In the genomic region with DNA sequence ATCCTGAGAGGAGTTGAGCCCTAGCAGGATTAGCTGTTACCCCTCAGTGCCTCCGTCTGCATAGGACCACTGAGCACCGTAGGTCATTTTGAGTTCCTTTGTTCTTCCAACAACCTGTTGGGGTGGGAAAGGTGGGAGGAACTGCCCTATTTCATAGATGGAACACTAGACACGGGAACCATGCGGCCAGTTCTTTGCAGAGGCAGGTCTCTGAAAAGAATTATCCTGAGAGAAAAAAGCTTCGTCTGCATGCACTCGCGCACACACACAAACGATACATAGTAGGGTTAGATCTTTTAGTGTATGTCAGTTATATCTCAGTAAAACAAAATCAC, we compare ENCODE assay signal across 9 cellular contexts.
"Had no signal": no experiment of that assay in that cellular context is flagged by ENCODE, and none has a peak within 500 bp of the region (broad histone marks: within the 10 kb centered on the region; RNA-seq: fewer than 3 reads in every experiment).

No MANE protein-coding gene starts in this region.

- H3K27ac Mint-ChIP-seq: activated CD4-positive, alpha-beta memory T cell treated with anti-CD3 and anti-CD28 coated beads for 36 hours; activated naive CD4-positive, alpha-beta T cell treated with anti-CD3 and anti-CD28 coated beads, Interleukin-2, amount 50 U/mL, for 24 hours had no signal

- H3K4me1 ChIP-seq: gastrocnemius medialis, heart right ventricle had no signal

- H3K27me3 Mint-ChIP-seq: activated CD4-positive, alpha-beta memory T cell treated with anti-CD3 and anti-CD28 coated beads for 36 hours; activated naive CD4-positive, alpha-beta T cell treated with anti-CD3 and anti-CD28 coated beads, Interleukin-2, amount 50 U/mL, for 24 hours had no signal

- DNase-seq: activated CD4-positive, alpha-beta memory T cell treated with anti-CD3 and anti-CD28 coated beads for 36 hours; brain microvascular endothelial cell; gastrocnemius medialis; heart right ventricle; right cardiac atrium; SHP77; small intestine; trophoblast cell had no signal

- H3K27ac ChIP-seq: brain microvascular endothelial cell, gastrocnemius medialis, heart right ventricle had no signal

- H3K4me3 Mint-ChIP-seq: activated CD4-positive, alpha-beta memory T cell treated with anti-CD3 and anti-CD28 coated beads for 36 hours; activated naive CD4-positive, alpha-beta T cell treated with anti-CD3 and anti-CD28 coated beads, Interleukin-2, amount 50 U/mL, for 24 hours had no signal

- H3K4me3 ChIP-seq: gastrocnemius medialis, heart right ventricle had no signal

- H3K9me3 ChIP-seq: gastrocnemius medialis had no signal

- H3K27me3 ChIP-seq: brain microvascular endothelial cell, gastrocnemius medialis, heart right ventricle had no signal

- ATAC-seq: gastrocnemius medialis, heart right ventricle had no signal
